Comparison of ENCODE assay signal across 14 cellular contexts in the genomic region with DNA sequence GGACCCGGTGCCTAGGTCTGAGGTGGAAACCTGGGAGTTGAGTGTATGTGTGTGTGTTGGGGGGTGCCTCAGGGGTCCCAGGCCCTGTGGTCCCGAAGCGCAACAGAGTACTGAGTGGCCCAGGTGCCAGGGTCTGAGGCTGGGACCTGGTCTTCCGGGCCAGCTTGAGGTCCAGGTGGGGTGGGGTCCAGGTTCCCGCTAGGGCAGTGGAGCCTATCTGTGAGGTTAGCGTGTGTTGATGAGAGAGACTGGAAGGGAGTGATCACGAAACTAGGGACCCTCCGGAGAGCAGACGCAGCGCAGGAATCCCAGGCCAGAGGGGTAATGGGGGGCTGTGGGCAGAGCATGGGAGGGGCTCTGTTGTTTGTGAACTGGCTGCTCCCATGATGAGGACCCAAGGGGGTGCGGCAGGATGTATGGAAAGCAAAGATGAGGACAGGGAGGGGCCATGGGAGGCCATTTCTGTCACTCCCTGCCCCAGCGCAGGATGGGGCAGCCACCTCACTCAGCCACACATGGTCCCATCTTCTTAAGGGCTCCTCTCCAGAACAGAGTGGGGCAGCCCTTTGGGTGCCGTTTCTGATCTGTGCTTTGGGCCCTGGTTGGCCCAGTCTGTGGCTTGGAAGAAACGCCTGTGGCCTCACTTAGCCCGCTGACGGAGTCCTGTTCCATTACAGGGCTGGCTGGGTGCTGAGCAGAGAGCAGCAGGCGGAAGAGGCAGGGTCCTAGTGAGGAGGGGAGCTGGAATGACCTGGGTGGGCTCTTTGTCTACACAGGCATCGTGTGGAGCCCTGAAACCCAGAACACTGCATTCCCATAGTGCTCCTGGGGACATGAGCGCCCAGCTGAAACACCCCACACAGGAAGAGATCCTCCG. TPM values are rescaled to one million over a fixed set of nuclear protein-coding genes. Genes with fewer than 3 reads are reported as not detected.
DNase-seq lines count a peak whose midpoint lies in the region; ATAC-seq and TF ChIP-seq lines count a peak whose summit lies in the region.
"Had no signal": no experiment of that assay in that cellular context is flagged by ENCODE, and none has a peak within 500 bp of the region (broad histone marks: within the 10 kb centered on the region; RNA-seq: fewer than 3 reads in every experiment).

No MANE protein-coding gene starts in this region.

- peaks cover 11% of the 10 kb centered on the region for H3K27me3 Mint-ChIP-seq in chondrocyte (ENCODE audit: low read depth)

- no peaks in the 10 kb centered on the region for H3K4me1 Mint-ChIP-seq in chondrocyte (ENCODE audit: low read depth)

- peak; percentile 41 for ATAC-seq in sciatic nerve
- ATAC-seq: A549; activated CD8-positive, alpha-beta T cell treated with anti-CD3 and anti-CD28 coated beads for 36 hours had no signal

- H3K4me3 Mint-ChIP-seq in chondrocyte (ENCODE audit: unreplicated experiment), result no peak overlapping the region
- H3K4me3 Mint-ChIP-seq: activated CD8-positive, alpha-beta T cell treated with anti-CD3 and anti-CD28 coated beads for 36 hours had no signal

- no peaks in the 10 kb centered on the region for H3K9me3 ChIP-seq in iPS-15b (ENCODE audit: control insufficient read depth, insufficient read depth, low read length)
- H3K9me3 ChIP-seq: A549 had no signal

- H3K9me3 Mint-ChIP-seq in chondrocyte (ENCODE audit: low read depth), result no peaks in the 10 kb centered on the region
- H3K9me3 Mint-ChIP-seq: activated CD8-positive, alpha-beta T cell treated with anti-CD3 and anti-CD28 coated beads for 36 hours had no signal

- H3K4me3 ChIP-seq in iPS-15b (ENCODE audit: low read depth, low read length), result peak overlapping the region; percentile 30
- H3K4me3 ChIP-seq: A549 had no signal

- intact Hi-C loops in sciatic nerve (cut with DNase I), result no loop called here

- peaks cover 31% of the 10 kb centered on the region for H3K27me3 ChIP-seq in iPS-15b (ENCODE audit: control insufficient read depth, insufficient read depth, low read length)

- peaks cover 2% of the 10 kb centered on the region for H3K4me1 ChIP-seq in iPS-15b (ENCODE audit: control insufficient read depth, insufficient read depth, low read length)

- no peak overlapping the region for H3K27ac Mint-ChIP-seq in chondrocyte (ENCODE audit: unreplicated experiment)
- H3K27ac Mint-ChIP-seq: activated CD8-positive, alpha-beta T cell treated with anti-CD3 and anti-CD28 coated beads for 36 hours had no signal

- no peak for TF ChIP-seq CTCF in chondrocyte (IDR thresholded peaks at IDR 0.05)

- H3K36me3 Mint-ChIP-seq in chondrocyte (ENCODE audit: low read depth), result no peaks in the 10 kb centered on the region

- peak overlapping the region; percentile 47 for H3K9ac ChIP-seq in iPS-15b (ENCODE audit: low read depth, low read length)

- H3K36me3 ChIP-seq in iPS-15b (ENCODE audit: control insufficient read depth, insufficient read depth, low read length), result no peaks in the 10 kb centered on the region

- DNase-seq in 8988T (peak; percentile 18), chondrocyte (ENCODE audit: low spot score) (peak; percentile 54), sciatic nerve (ENCODE audit: low spot score) (no peak), NCI-H128 (lab: John Stamatoyannopoulos, UW; ENCODE audit: unreplicated experiment) (no peak), DMS 273 treated with DMSO at 0.1 percent for 48 hours (lab: John Stamatoyannopoulos, UW) (no peak), NCI-H2227 treated with DMSO at 0.1 percent for 48 hours (lab: John Stamatoyannopoulos, UW) (no peak)
- no peak for DNase-seq in activated T-cell treated with anti-CD3 and anti-CD28 coated beads, Interleukin-2, amount 50 U/mL, for 1 hour
- DNase-seq: activated CD8-positive, alpha-beta T cell treated with anti-CD3 and anti-CD28 coated beads for 36 hours; NCI-H1105; NCI-H524 treated with DMSO at 0.1 percent for 48 hours; SHP77 treated with DMSO at 0.1 percent for 48 hours had no signal

RNA-seq across cellular contexts. Expression of a gene that starts 0.9 kb away (rescaled TPM):
- total RNA-seq in chondrocyte, result 0.10 to 0.26 TPM in 2 of 3 replicates, not detected in the other
- total RNA-seq in sciatic nerve, result 20.4 TPM
- total RNA-seq: activated CD8-positive, alpha-beta T cell treated with anti-CD3 and anti-CD28 coated beads for 36 hours; myocyte had no signal

RNA-seq across cellular contexts. Expression of a gene that starts 21.0 kb away (rescaled TPM):
- 0.08 TPM in 1 of 3 replicates, not detected in the others for total RNA-seq in chondrocyte
- 19.2 TPM for total RNA-seq in sciatic nerve
- total RNA-seq: activated CD8-positive, alpha-beta T cell treated with anti-CD3 and anti-CD28 coated beads for 36 hours had no signal

RNA-seq across cellular contexts. Expression of a gene that starts 34.2 kb away (rescaled TPM):
- total RNA-seq in chondrocyte (23.5 to 30.4 TPM (median 26.7 TPM) in 3 replicates), sciatic nerve (25.7 TPM)

RNA-seq across cellular contexts. Expression of a gene that starts 47.9 kb away (rescaled TPM):
- total RNA-seq in chondrocyte (0.12 to 0.60 TPM in 2 of 3 replicates, not detected in the other), sciatic nerve (not detected)

RNA-seq across cellular contexts. Expression of a gene that starts 51.5 kb away (rescaled TPM):
- total RNA-seq in chondrocyte (4.1 to 13.1 TPM (median 12.2 TPM) in 3 replicates), sciatic nerve (117 TPM)
- total RNA-seq: activated CD8-positive, alpha-beta T cell treated with anti-CD3 and anti-CD28 coated beads for 36 hours had no signal

Comparison
In these comparisons a context has a peak if more than half of its experiments do, and no peak if none do; other contexts are left out.
1. DNase-seq: peak in 8988T (single experiment) and chondrocyte (single experiment); none in sciatic nerve (single experiment), NCI-H128 (single experiment), DMS 273 treated with DMSO at 0.1 percent for 48 hours (single experiment), activated T-cell treated with anti-CD3 and anti-CD28 coated beads, Interleukin-2, amount 50 U/mL, for 1 hour (single experiment) and NCI-H2227 treated with DMSO at 0.1 percent for 48 hours (single experiment).
2. RNA of a gene that starts 0.9 kb away (total RNA-seq): 20.4 TPM in sciatic nerve (single experiment); 0.10 to 0.26 TPM in chondrocyte; every median in the first group is over 10 times any median in the second.
3. RNA of a gene that starts 21.0 kb away (total RNA-seq): 19.2 TPM in sciatic nerve (single experiment); 0.08 TPM in chondrocyte; every median in the first group is over 10 times any median in the second.